In genomic region chr1:153771241-153771640, GRCh38 we compare ENCODE assay signal across 22 cellular contexts. TPM values are rescaled to one million over a fixed set of nuclear protein-coding genes. Genes with fewer than 3 reads are reported as not detected.
DNase-seq lines count a peak whose midpoint lies in the region; ATAC-seq, FAIRE-seq and TF ChIP-seq lines count a peak whose summit lies in the region.
"Had no signal": no experiment of that assay in that cellular context is flagged by ENCODE, and none has a peak within 500 bp of the region (broad histone marks: within the 10 kb centered on the region; RNA-seq: fewer than 3 reads in every experiment).

No MANE protein-coding gene starts in this region.

- peak overlapping the region in 8 of 10 experiments; percentile 69 to 96 (median 88); a peak in 16 of 20 replicates for H3K4me3 ChIP-seq in BLaER1 treated with 17β-estradiol and CSF1 and Interleukin-3, amounts not matched to agents 10 nM and 100 nM
- H3K4me3 ChIP-seq in WERI-Rb-1 (ENCODE audit: low read depth, low read length) (no peak overlapping the region), gastroesophageal sphincter (no peak overlapping the region), adrenal gland (no peak overlapping the region)
- H3K4me3 ChIP-seq: GM12878 had no signal

- peaks cover 82 to 98% (median 88%) of the 10 kb centered on the region in 10 experiments for H3K4me1 ChIP-seq in BLaER1 treated with 17β-estradiol and CSF1 and Interleukin-3, amounts not matched to agents 10 nM and 100 nM
- H3K4me1 ChIP-seq in gastroesophageal sphincter (peaks cover 0 to 59% (median 20%) of the 10 kb centered on the region in 3 donors), adrenal gland (replicated peaks in 1 of 2) (peaks cover 9 to 24% of the 10 kb centered on the region in 2 donors)

- peak; percentile 39 for DNase-seq in WERI-Rb-1
- DNase-seq in HTR-8/SVneo (ENCODE audit: insufficient read length, low spot score), result no peak
- no peak for DNase-seq in NCI-H146 treated with DMSO at 0.1 percent for 48 hours (lab: John Stamatoyannopoulos, UW; ENCODE audit: unreplicated experiment)
- no peak for DNase-seq in adrenal gland
- DNase-seq in activated CD8-positive, alpha-beta memory T cell treated with anti-CD3 and anti-CD28 coated beads, Interleukin-2, amount 10 ng/mL, durations not matched to agents 7 days and 5 days, result no peak
- DNase-seq: activated CD4-positive, CD25-positive, alpha-beta regulatory T cell treated with anti-CD3 and anti-CD28 coated beads, Interleukin-2, amount 50 U/mL, for 72 hours; activated naive CD8-positive, alpha-beta T cell treated with anti-CD3 and anti-CD28 coated beads, Interleukin-2, amount 10 ng/mL, durations not matched to agents 7 days and 5 days; brain microvascular endothelial cell; CD8-positive, alpha-beta memory T cell; cortex of kidney; foreskin melanocyte; IMR-90; midbrain; NCI-H1436 had no signal

- CTCF ChIA-PET in activated CD8-positive, alpha-beta memory T cell treated with anti-CD3 and anti-CD28 coated beads, Interleukin-2, amount 10 ng/mL, durations not matched to agents 7 days and 5 days (lab: Charles Lee), result interaction anchor here (0.6 kb wide), 1 partner anchor 38 kb away, joined by 3 read pairs; no protein-coding TSS in a partner anchor

- peaks cover 10 to 46% (median 36%) of the 10 kb centered on the region in 11 experiments; a peak in 21 of 22 replicates for H3K36me3 ChIP-seq in BLaER1 treated with 17β-estradiol and CSF1 and Interleukin-3, amounts not matched to agents 10 nM and 100 nM
- H3K36me3 ChIP-seq in WERI-Rb-1 (peaks cover 73% of the 10 kb centered on the region), gastroesophageal sphincter (peaks cover 0 to 76% of the 10 kb centered on the region in 2 donors), adrenal gland (replicated peaks in 1 of 2) (peaks cover 0 to 61% of the 10 kb centered on the region in 2 donors)

- no peaks in the 10 kb centered on the region for H3K9me3 ChIP-seq in BLaER1 treated with 17β-estradiol and CSF1 and Interleukin-3, amounts not matched to agents 10 nM and 100 nM (replicated peaks in 1 of 11)
- H3K9me3 ChIP-seq in WERI-Rb-1 (ENCODE audit: severe bottlenecking) (no peaks in the 10 kb centered on the region), gastroesophageal sphincter (no peaks in the 10 kb centered on the region), adrenal gland (replicated peaks in 1 of 3) (no peaks in the 10 kb centered on the region)

- ATAC-seq in gastroesophageal sphincter, result no peak
- ATAC-seq in stimulated activated memory B cell treated with anti-CD40 and anti-IgM and Interleukin-4, amounts not matched to agents 10 μg/mL and 1 μg/mL and 100 μg/mL, for 72 hours, result no peak
- no peak for ATAC-seq in activated CD8-positive, alpha-beta memory T cell treated with anti-CD3 and anti-CD28 coated beads, Interleukin-2, amount 10 ng/mL, durations not matched to agents 7 days and 5 days
- ATAC-seq: GM12878, SK-N-SH treated with all-trans-retinoic acid at 6 μM for 48 hours had no signal

- TF ChIP-seq POLR2A in gastroesophageal sphincter (IDR thresholded peaks at IDR 0.05), result no peak
- no peak for TF ChIP-seq POLR2A in adrenal gland (IDR thresholded peaks at IDR 0.05)

- H3K4me2 ChIP-seq in BLaER1 treated with 17β-estradiol and CSF1 and Interleukin-3, amounts not matched to agents 10 nM and 100 nM, result peak overlapping the region; percentile 94 to 100 (median 99)

- no peaks in the 10 kb centered on the region for H3K27me3 Mint-ChIP-seq in stimulated activated memory B cell treated with anti-CD40 and anti-IgM and Interleukin-4, amounts not matched to agents 10 μg/mL and 1 μg/mL and 100 μg/mL, for 72 hours
- no peaks in the 10 kb centered on the region for H3K27me3 Mint-ChIP-seq in activated CD8-positive, alpha-beta memory T cell treated with anti-CD3 and anti-CD28 coated beads, Interleukin-2, amount 10 ng/mL, durations not matched to agents 7 days and 5 days
- H3K27me3 Mint-ChIP-seq: activated naive CD8-positive, alpha-beta T cell treated with anti-CD3 and anti-CD28 coated beads, Interleukin-2, amount 10 ng/mL, durations not matched to agents 7 days and 5 days; CD8-positive, alpha-beta memory T cell; progenitor cell of endocrine pancreas had no signal

- TF ChIP-seq CTCF in WERI-Rb-1 (IDR thresholded peaks at IDR 0.05; ENCODE audit: low read depth, low read length), result 0 out of 2 replicates have a peak, but pooled peaks have one; percentile 4
- TF ChIP-seq CTCF in gastroesophageal sphincter (IDR thresholded peaks at IDR 0.05), result no peak
- TF ChIP-seq CTCF in adrenal gland (IDR thresholded peaks at IDR 0.05), result no peak

- H3K27ac Mint-ChIP-seq in stimulated activated memory B cell treated with anti-CD40 and anti-IgM and Interleukin-4, amounts not matched to agents 10 μg/mL and 1 μg/mL and 100 μg/mL, for 72 hours, result peak overlapping the region; percentile 65
- H3K27ac Mint-ChIP-seq in activated CD8-positive, alpha-beta memory T cell treated with anti-CD3 and anti-CD28 coated beads, Interleukin-2, amount 10 ng/mL, durations not matched to agents 7 days and 5 days, result no peak overlapping the region
- H3K27ac Mint-ChIP-seq: activated naive CD8-positive, alpha-beta T cell treated with anti-CD3 and anti-CD28 coated beads, Interleukin-2, amount 10 ng/mL, durations not matched to agents 7 days and 5 days; activated T-helper 1 cell treated with anti-CD3 and anti-CD28 coated beads, Interleukin-12 subunit alpha, Interleukin-12 subunit beta, Interleukin-2, Interleukin-4 antibody, amounts not matched to agents 30 ng/mL and 10 ng/mL and 1 ng/mL, durations not matched to agents 14 hours and 24 hours and 36 hours; progenitor cell of endocrine pancreas had no signal

- H3K27me3 ChIP-seq in BLaER1 treated with 17β-estradiol and CSF1 and Interleukin-3, amounts not matched to agents 10 nM and 100 nM, result no peaks in the 10 kb centered on the region
- H3K27me3 ChIP-seq in WERI-Rb-1 (ENCODE audit: insufficient read depth, low read depth, severe bottlenecking), result no peaks in the 10 kb centered on the region
- no peaks in the 10 kb centered on the region for H3K27me3 ChIP-seq in gastroesophageal sphincter
- no peaks in the 10 kb centered on the region for H3K27me3 ChIP-seq in adrenal gland
- H3K27me3 ChIP-seq: brain microvascular endothelial cell had no signal

- no peaks in the 10 kb centered on the region for H3K9me3 Mint-ChIP-seq in stimulated activated memory B cell treated with anti-CD40 and anti-IgM and Interleukin-4, amounts not matched to agents 10 μg/mL and 1 μg/mL and 100 μg/mL, for 72 hours
- no peaks in the 10 kb centered on the region for H3K9me3 Mint-ChIP-seq in activated CD8-positive, alpha-beta memory T cell treated with anti-CD3 and anti-CD28 coated beads, Interleukin-2, amount 10 ng/mL, durations not matched to agents 7 days and 5 days (ENCODE audit: low read depth)
- H3K9me3 Mint-ChIP-seq: activated naive CD8-positive, alpha-beta T cell treated with anti-CD3 and anti-CD28 coated beads, Interleukin-2, amount 10 ng/mL, durations not matched to agents 7 days and 5 days; activated T-helper 1 cell treated with anti-CD3 and anti-CD28 coated beads, Interleukin-12 subunit alpha, Interleukin-12 subunit beta, Interleukin-2, Interleukin-4 antibody, amounts not matched to agents 30 ng/mL and 10 ng/mL and 1 ng/mL, durations not matched to agents 14 hours and 24 hours and 36 hours; CD8-positive, alpha-beta memory T cell had no signal

- intact Hi-C loops in adrenal gland (cut with DNase I), result loop anchor here in 1 of 2 donors (10.0 kb wide), 2 partner anchors 96 to 196 kb away; partner anchors contain the start of genes ILF2 and NPR1

- no peak for TF ChIP-seq EP300 in gastroesophageal sphincter (IDR thresholded peaks at IDR 0.05)

- no peak for FAIRE-seq in HTR-8/SVneo (lab: Jason Lieb, UNC)
- FAIRE-seq: GM12878 had no signal

- no peak overlapping the region for H3K4me3 Mint-ChIP-seq in stimulated activated memory B cell treated with anti-CD40 and anti-IgM and Interleukin-4, amounts not matched to agents 10 μg/mL and 1 μg/mL and 100 μg/mL, for 72 hours
- H3K4me3 Mint-ChIP-seq in activated CD8-positive, alpha-beta memory T cell treated with anti-CD3 and anti-CD28 coated beads, Interleukin-2, amount 10 ng/mL, durations not matched to agents 7 days and 5 days, result no peak overlapping the region
- H3K4me3 Mint-ChIP-seq: activated naive CD8-positive, alpha-beta T cell treated with anti-CD3 and anti-CD28 coated beads, Interleukin-2, amount 10 ng/mL, durations not matched to agents 7 days and 5 days; activated T-helper 1 cell treated with anti-CD3 and anti-CD28 coated beads, Interleukin-12 subunit alpha, Interleukin-12 subunit beta, Interleukin-2, Interleukin-4 antibody, amounts not matched to agents 30 ng/mL and 10 ng/mL and 1 ng/mL, durations not matched to agents 14 hours and 24 hours and 36 hours; CD8-positive, alpha-beta memory T cell had no signal

- peak overlapping the region; percentile 45 to 96 (median 89); a peak in 21 of 22 replicates for H3K9ac ChIP-seq in BLaER1 treated with 17β-estradiol and CSF1 and Interleukin-3, amounts not matched to agents 10 nM and 100 nM

- peaks cover 39% of the 10 kb centered on the region for H3K4me1 Mint-ChIP-seq in stimulated activated memory B cell treated with anti-CD40 and anti-IgM and Interleukin-4, amounts not matched to agents 10 μg/mL and 1 μg/mL and 100 μg/mL, for 72 hours
- H3K4me1 Mint-ChIP-seq in activated CD8-positive, alpha-beta memory T cell treated with anti-CD3 and anti-CD28 coated beads, Interleukin-2, amount 10 ng/mL, durations not matched to agents 7 days and 5 days, result peaks cover 27% of the 10 kb centered on the region

- 71 to 100% methylated on average over 1 of the region's 3 CpGs for WGBS in gastroesophageal sphincter (ENCODE audit: low coverage in 1 of 2), 2 donors
- WGBS in adrenal gland, 4 donors, result 79 to 100% (median 90%) methylated on average over 3 of the region's 3 CpGs

- peaks cover 56% of the 10 kb centered on the region for H3K36me3 Mint-ChIP-seq in stimulated activated memory B cell treated with anti-CD40 and anti-IgM and Interleukin-4, amounts not matched to agents 10 μg/mL and 1 μg/mL and 100 μg/mL, for 72 hours
- H3K36me3 Mint-ChIP-seq in activated CD8-positive, alpha-beta memory T cell treated with anti-CD3 and anti-CD28 coated beads, Interleukin-2, amount 10 ng/mL, durations not matched to agents 7 days and 5 days, result peaks cover 16% of the 10 kb centered on the region

- peak overlapping the region in 10 of 11 experiments; percentile 79 to 100 (median 98); a peak in 21 of 22 replicates for H3K27ac ChIP-seq in BLaER1 treated with 17β-estradiol and CSF1 and Interleukin-3, amounts not matched to agents 10 nM and 100 nM
- peak overlapping the region; percentile 60 for H3K27ac ChIP-seq in WERI-Rb-1
- peak overlapping the region in 3 of 4 donors; percentile 46 to 88 (median 66) for H3K27ac ChIP-seq in gastroesophageal sphincter
- peak overlapping the region in 2 of 5 donors; percentile 38 to 55 for H3K27ac ChIP-seq in adrenal gland
- H3K27ac ChIP-seq: brain microvascular endothelial cell, HL-60 had no signal

- peaks cover 0 to 3% (median under 1%) of the 10 kb centered on the region in 11 experiments; a peak in 9 of 22 replicates for H4K20me1 ChIP-seq in BLaER1 treated with 17β-estradiol and CSF1 and Interleukin-3, amounts not matched to agents 10 nM and 100 nM

RNA-seq across cellular contexts. Expression of gene SLC27A3, which starts 4.0 kb away (rescaled TPM):
- total RNA-seq in gastroesophageal sphincter (10 to 100 TPM; 18.8 to 30.7 (median 21.6) TPM), adrenal gland (10 to 100 TPM in 7 of 8 donors, 1 to 10 TPM in 1; 9.5 to 25.4 (median 15.9) TPM)
- polyA plus RNA-seq in adrenal gland, result 10 to 100 TPM; 11.7 to 85.0 (median 62.3) TPM
- total RNA-seq in activated CD8-positive, alpha-beta memory T cell treated with anti-CD3 and anti-CD28 coated beads, Interleukin-2, amount 10 ng/mL, durations not matched to agents 7 days and 5 days, result 10 to 100 TPM; 39.8 to 43.0 TPM

RNA-seq across cellular contexts. Expression of gene INTS3, which starts 43.4 kb away (rescaled TPM):
- total RNA-seq in gastroesophageal sphincter, result 10 to 100 TPM; 31.4 to 55.3 (median 43.5) TPM
- 10 to 100 TPM; 40.7 to 88.1 (median 58.3) TPM for total RNA-seq in adrenal gland
- polyA plus RNA-seq in adrenal gland, result 100 to 1,000 TPM in 2 of 3 donors, 10 to 100 TPM in 1; 60.2 to 148 (median 114) TPM
- total RNA-seq in activated CD8-positive, alpha-beta memory T cell treated with anti-CD3 and anti-CD28 coated beads, Interleukin-2, amount 10 ng/mL, durations not matched to agents 7 days and 5 days, result 10 to 100 TPM; 50.2 to 51.5 TPM

Comparison
In these comparisons a context has a peak if more than half of its experiments do, and no peak if none do; other contexts are left out.
1. H3K4me3 ChIP-seq: peak in BLaER1 treated with 17β-estradiol and CSF1 and Interleukin-3, amounts not matched to agents 10 nM and 100 nM (8 of 10); none in WERI-Rb-1 (single experiment), gastroesophageal sphincter (0 of 2) and adrenal gland (0 of 4).